Comparison of ENCODE assay signal across 8 cellular contexts in genomic region chr1:201456499-201457309, GRCh38. TPM values are rescaled to one million over a fixed set of nuclear protein-coding genes. Genes with fewer than 3 reads are reported as not detected.
DNase-seq lines count a peak whose midpoint lies in the region; ATAC-seq and TF ChIP-seq lines count a peak whose summit lies in the region.

No MANE protein-coding gene starts in this region.

- H3K27me3 Mint-ChIP-seq in activated T-cell treated with anti-CD3 and anti-CD28 coated beads, Interleukin-2, amount 50 U/mL, for 24 hours = peaks cover 30% of the 10 kb centered on the region

- H3K36me3 Mint-ChIP-seq in activated T-cell treated with anti-CD3 and anti-CD28 coated beads, Interleukin-2, amount 50 U/mL, for 24 hours (ENCODE audit: low read depth) = no peaks in the 10 kb centered on the region

- no peak overlapping the region for H3K4me3 ChIP-seq in skeletal muscle cell (ENCODE audit: low read depth, low read length)

- ATAC-seq in GM18867 (IDR thresholded peaks at IDR 0.05; ENCODE audit: unreplicated experiment) (peak; percentile 69), SK-N-SH treated with all-trans-retinoic acid at 6 μM for 48 hours (peak; percentile 3; the same call in 1 of the 3 replicates), foreskin keratinocyte (peak; percentile 21), HG03108 (IDR thresholded peaks at IDR 0.05; ENCODE audit: unreplicated experiment) (no peak), HG03095 (IDR thresholded peaks at IDR 0.05; ENCODE audit: unreplicated experiment) (no peak)

- DNase-seq in foreskin keratinocyte (peak; percentile 59 to 89), skeletal muscle cell (ENCODE audit: low read depth) (peak; percentile 98), SW 1271 (lab: John Stamatoyannopoulos, UW) (no peak)
- DNase-seq in activated T-cell treated with anti-CD3 and anti-CD28 coated beads, Interleukin-2, amount 50 U/mL, for 24 hours = no peak

- TF ChIP-seq CTCF in foreskin keratinocyte (conservative IDR thresholded peaks at IDR 0.05) = peak; percentile 22

- no peaks in the 10 kb centered on the region for H3K27me3 ChIP-seq in foreskin keratinocyte

- H3K4me3 Mint-ChIP-seq in activated T-cell treated with anti-CD3 and anti-CD28 coated beads, Interleukin-2, amount 50 U/mL, for 24 hours = no peak overlapping the region

- H3K4me1 Mint-ChIP-seq in activated T-cell treated with anti-CD3 and anti-CD28 coated beads, Interleukin-2, amount 50 U/mL, for 24 hours (ENCODE audit: low read depth) = peaks cover 16% of the 10 kb centered on the region

- H3K27ac ChIP-seq in foreskin keratinocyte = peak overlapping the region; percentile 68

- H3K4me1 ChIP-seq in foreskin keratinocyte = peaks cover 21% of the 10 kb centered on the region

- no peak overlapping the region for H3K27ac Mint-ChIP-seq in activated T-cell treated with anti-CD3 and anti-CD28 coated beads, Interleukin-2, amount 50 U/mL, for 24 hours

- no peaks in the 10 kb centered on the region for H3K9me3 Mint-ChIP-seq in activated T-cell treated with anti-CD3 and anti-CD28 coated beads, Interleukin-2, amount 50 U/mL, for 24 hours

TF ChIP-seq in SK-N-SH treated with all-trans-retinoic acid at 6 μM for 48 hours, 23 proteins besides CTCF, POLR2A, EP300 and RAD21:
- TF ChIP-seq SNAI2 (CRISPR knock-in tag; IDR thresholded peaks at IDR 0.05) (no peak), ZFP3 (CRISPR knock-in tag; IDR thresholded peaks at IDR 0.05) (0 out of 2 replicates have a peak, but pooled peaks have one; percentile 19)

RNA-seq across cellular contexts. Expression of gene PHLDA3, which starts 12.3 kb away (rescaled TPM):
- 56.2 and 59.1 TPM in 2 replicates for total RNA-seq in foreskin keratinocyte
- 116 and 136 TPM in 2 replicates for polyA plus RNA-seq in foreskin keratinocyte

RNA-seq across cellular contexts. Expression of gene TNNI1, which starts 35.2 kb away (rescaled TPM):
- total RNA-seq in foreskin keratinocyte = not detected in 2 replicates
- not detected in 2 replicates for polyA plus RNA-seq in foreskin keratinocyte

RNA-seq across cellular contexts. Expression of gene CSRP1, which starts 50.2 kb away (rescaled TPM):
- 176 and 188 TPM in 2 replicates for total RNA-seq in foreskin keratinocyte
- polyA plus RNA-seq in foreskin keratinocyte = 193 and 199 TPM in 2 replicates

RNA-seq across cellular contexts. Expression of gene LAD1, which starts 57.6 kb away (rescaled TPM):
- total RNA-seq in foreskin keratinocyte = 233 and 240 TPM in 2 replicates
- 251 and 256 TPM in 2 replicates for polyA plus RNA-seq in foreskin keratinocyte

Comparison
In these comparisons a context has a peak if more than half of its experiments do, and no peak if none do; other contexts are left out.
1. ATAC-seq: peak in GM18867 (single experiment), SK-N-SH treated with all-trans-retinoic acid at 6 μM for 48 hours (single experiment) and foreskin keratinocyte (single experiment); none in HG03108 (single experiment) and HG03095 (single experiment).
2. DNase-seq: peak in foreskin keratinocyte (2 of 2) and skeletal muscle cell (single experiment); none in SW 1271 (0 of 2) and activated T-cell treated with anti-CD3 and anti-CD28 coated beads, Interleukin-2, amount 50 U/mL, for 24 hours (single experiment).